In genomic region chr2:204145197-204146190, GRCh38 we compare ENCODE assay signal across 7 cellular contexts.
A peak's percentile ranks its signal among the peaks of the same experiment; 100 is the strongest.
DNase-seq lines count a peak whose midpoint lies in the region; ATAC-seq, FAIRE-seq and TF ChIP-seq lines count a peak whose summit lies in the region.

No MANE protein-coding gene starts in this region.

- peak; percentile 68 to 95 (median 95) for TF ChIP-seq CTCF in ascending aorta (IDR thresholded peaks at IDR 0.05)
- peak; percentile 77 to 95 (median 83) for TF ChIP-seq CTCF in sigmoid colon (IDR thresholded peaks at IDR 0.05)

- H3K9me3 ChIP-seq in ascending aorta = no peaks in the 10 kb centered on the region
- H3K9me3 ChIP-seq in sigmoid colon = no peaks in the 10 kb centered on the region

- WGBS in sigmoid colon, 2 donors = 5 to 13% methylated on average over 21 of the region's 21 CpGs

- no peaks in the 10 kb centered on the region for H3K4me1 ChIP-seq in ascending aorta
- no peaks in the 10 kb centered on the region for H3K4me1 ChIP-seq in sigmoid colon

- DNase-seq in GM12892 (ENCODE audit: insufficient read length) = peak; percentile 18
- peak; percentile 69 to 90 (median 79) for DNase-seq in NCI-H1417 (lab: John Stamatoyannopoulos, UW)
- DNase-seq in T-helper 2 cell = peak; percentile 41 to 85 (median 64)
- DNase-seq in ascending aorta (ENCODE audit: low spot score in 2 of 2) = peak in 1 of 2 donors; percentile 83
- DNase-seq in hypothalamus (lab: John Stamatoyannopoulos, UW) = peak in 46 of 51 donors; percentile 2 to 82 (median 46)
- peak; percentile 88 for DNase-seq in sigmoid colon

- no peak for TF ChIP-seq EP300 in sigmoid colon (IDR thresholded peaks at IDR 0.05)

- peak; percentile 90 for FAIRE-seq in GM12892 (lab: Jason Lieb, UNC)

- H3K27ac ChIP-seq in ascending aorta (peak overlapping the region; percentile 13 to 42), sigmoid colon (peak overlapping the region in 3 of 4 donors; percentile 20 to 35 (median 24))

- intact Hi-C loops in ascending aorta (cut with DNase I) = loop anchor here (2.0 to 10.0 kb wide), 6 partner anchors 119 to 1799 kb away; no protein-coding TSS in a partner anchor
- intact Hi-C loops in sigmoid colon (cut with DNase I) = loop anchor here (2.0 to 10.0 kb wide), 3 partner anchors 167 to 1533 kb away; no protein-coding TSS in a partner anchor

- H3K27me3 ChIP-seq in ascending aorta = no peaks in the 10 kb centered on the region
- no peaks in the 10 kb centered on the region for H3K27me3 ChIP-seq in sigmoid colon

- TF ChIP-seq POLR2A in GM12892 (IDR thresholded peaks at IDR 0.05; ENCODE audit: low read depth, low read length) = no peak
- TF ChIP-seq POLR2A in sigmoid colon (IDR thresholded peaks at IDR 0.05) = no peak

- ATAC-seq in HG02840 (IDR thresholded peaks at IDR 0.05; ENCODE audit: low FRiP score, unreplicated experiment) = peak; percentile 92

- H3K4me3 ChIP-seq in ascending aorta (peak overlapping the region; percentile 34 to 59), sigmoid colon (peak overlapping the region; percentile 18 to 41 (median 34))

- H3K36me3 ChIP-seq in ascending aorta = no peaks in the 10 kb centered on the region
- no peaks in the 10 kb centered on the region for H3K36me3 ChIP-seq in sigmoid colon
